8 cellular contexts compared by ENCODE assay signal in genomic region chr19:18682807-18683108, GRCh38. TPM values are rescaled to one million over a fixed set of nuclear protein-coding genes. Genes with fewer than 3 reads are reported as not detected.
DNase-seq lines count a peak whose midpoint lies in the region; ATAC-seq and TF ChIP-seq lines count a peak whose summit lies in the region.

No MANE protein-coding gene starts in this region.

- no peaks in the 10 kb centered on the region for H3K9me3 ChIP-seq in GM23248 (ENCODE audit: low read depth)
- no peaks in the 10 kb centered on the region for H3K9me3 ChIP-seq in SJSA1 (replicated peaks)
- no peaks in the 10 kb centered on the region for H3K9me3 ChIP-seq in fibroblast of lung (ENCODE audit: control insufficient read depth, insufficient read depth, low read depth, low read length)

- ATAC-seq in GM19395 (IDR thresholded peaks at IDR 0.05; ENCODE audit: unreplicated experiment): no peak
- no peak for ATAC-seq in GM18909 (IDR thresholded peaks at IDR 0.05; ENCODE audit: poor library complexity, unreplicated experiment)

- peaks cover 16% of the 10 kb centered on the region; the same call in 1 of the 2 replicates for H3F3A ChIP-seq in GM23248 (ENCODE audit: insufficient read depth)

- DNase-seq in GM23248 (no peak), SJSA1 (ENCODE audit: low read depth in 1 of 2, low spot score in 2 of 2) (no peak), fibroblast of lung (ENCODE audit: low read depth in 2 of 2) (no peak), retinal pigment epithelial cell (ENCODE audit: low read depth) (no peak), DMS 273 (lab: John Stamatoyannopoulos, UW; ENCODE audit: unreplicated experiment) (no peak), epidermal melanocyte (ENCODE audit: insufficient read length, low spot score) (no peak)

- H3K4me2 ChIP-seq in GM23248 (ENCODE audit: unreplicated experiment) (peak overlapping the region; percentile 82), fibroblast of lung (ENCODE audit: extremely low read depth, insufficient read depth, low read length) (peak overlapping the region; percentile 92)

- no peaks in the 10 kb centered on the region for H3K27me3 ChIP-seq in GM23248 (replicated peaks; ENCODE audit: insufficient read depth)
- no peaks in the 10 kb centered on the region for H3K27me3 ChIP-seq in SJSA1 (replicated peaks)
- H3K27me3 ChIP-seq in fibroblast of lung (ENCODE audit: control insufficient read depth, insufficient read depth, low read length): no peaks in the 10 kb centered on the region

- H3K27ac ChIP-seq in GM23248 (no peak overlapping the region), SJSA1 (no peak overlapping the region), fibroblast of lung (ENCODE audit: insufficient read depth, low read length) (no peak overlapping the region)

- peaks cover 22% of the 10 kb centered on the region for H3K79me2 ChIP-seq in GM23248 (ENCODE audit: insufficient read depth)
- H3K79me2 ChIP-seq in fibroblast of lung (ENCODE audit: control insufficient read depth, insufficient read depth, low read length): peaks cover 7% of the 10 kb centered on the region

- peak overlapping the region; percentile 79 for H2AFZ ChIP-seq in GM23248
- H2AFZ ChIP-seq in fibroblast of lung (ENCODE audit: low read length): peak overlapping the region; percentile 59

- H3K36me3 ChIP-seq in GM23248 (ENCODE audit: low read depth) (no peaks in the 10 kb centered on the region), SJSA1 (no peaks in the 10 kb centered on the region), fibroblast of lung (ENCODE audit: control insufficient read depth, insufficient read depth, low read length) (no peaks in the 10 kb centered on the region)

- H3K9me2 ChIP-seq in GM23248 (ENCODE audit: insufficient read depth): no peaks in the 10 kb centered on the region

- peak overlapping the region; percentile 70 for H3K4me3 ChIP-seq in GM23248
- H3K4me3 ChIP-seq in SJSA1: peak overlapping the region; percentile 62
- peak overlapping the region; percentile 55 to 62 (median 56) for H3K4me3 ChIP-seq in fibroblast of lung (replicated peaks in 1 of 4; ENCODE audit: control extremely low read depth in 1 of 4, insufficient read depth in 1 of 4, low read depth in 3 of 4, low read length in 4 of 4)
- peak overlapping the region; percentile 64 for H3K4me3 ChIP-seq in retinal pigment epithelial cell (ENCODE audit: low read length)

- H4K20me1 ChIP-seq in GM23248 (ENCODE audit: insufficient read depth): no peaks in the 10 kb centered on the region
- no peaks in the 10 kb centered on the region for H4K20me1 ChIP-seq in fibroblast of lung (ENCODE audit: control insufficient read depth, extremely low read depth, insufficient read depth, low read length)

- H3K4me1 ChIP-seq in GM23248 (ENCODE audit: insufficient read depth) (peaks cover 15% of the 10 kb centered on the region), SJSA1 (replicated peaks) (peaks cover 17% of the 10 kb centered on the region), fibroblast of lung (ENCODE audit: control insufficient read depth, extremely low read depth, insufficient read depth, low read length) (peaks cover 13% of the 10 kb centered on the region)

- WGBS in GM23248 (ENCODE audit: low coverage in 1 of 2, low lambda C conversion rate in 2 of 2, missing lambda C conversion rate in 2 of 2), 2 experiments: 55 to 65% methylated on average over 8 of the region's 8 CpGs

- H3K9ac ChIP-seq in GM23248 (peak overlapping the region; percentile 60; the same call in 1 of the 2 replicates), fibroblast of lung (ENCODE audit: insufficient read depth, low read length) (peak overlapping the region; percentile 67)

- in situ Hi-C loops in GM23248 (cut with MboI): no loop called here

- TF ChIP-seq CTCF in fibroblast of lung (conservative IDR thresholded peaks at IDR 0.05 in 1 of 2, IDR thresholded peaks at IDR 0.05 in 1 of 2; ENCODE audit: low read depth in 1 of 2, low read length in 2 of 2) (no peak), retinal pigment epithelial cell (conservative IDR thresholded peaks at IDR 0.05; ENCODE audit: low read depth, low read length) (no peak)

RNA-seq across cellular contexts. Expression of gene CRTC1, which starts 0.7 kb away (rescaled TPM):
- 1.2 and 1.4 TPM in 2 replicates for total RNA-seq in GM23248 (2014; rRNA removed; shearing (Covaris generic))
- polyA plus RNA-seq in GM23248 (2016; fragmentation: Nextera tagmentation; extraction: Ambion mirVana): 4.0 and 5.1 TPM in 2 replicates
- total RNA-seq in SJSA1 (2014; rRNA removed; shearing (Covaris generic)): 1.3 and 2.5 TPM in 2 replicates
- 2.0 and 2.1 TPM in 2 replicates for total RNA-seq in fibroblast of lung
- 1.2 and 2.2 TPM in 2 replicates for polyA plus RNA-seq in fibroblast of lung
- polyA plus RNA-seq in fibroblast of lung (2012): 6.5 and 8.6 TPM in 2 replicates
- polyA minus RNA-seq in fibroblast of lung (ENCODE audit: low replicate concordance): 3.1 and 4.5 TPM in 2 replicates

RNA-seq across cellular contexts. Expression of gene KLHL26, which starts 45.9 kb away (rescaled TPM):
- total RNA-seq in GM23248 (2014; rRNA removed; shearing (Covaris generic)): 5.7 and 6.4 TPM in 2 replicates
- 2.8 and 2.9 TPM in 2 replicates for polyA plus RNA-seq in GM23248 (2016; fragmentation: Nextera tagmentation; extraction: Ambion mirVana)
- 3.3 and 5.8 TPM in 2 replicates for total RNA-seq in SJSA1 (2014; rRNA removed; shearing (Covaris generic))
- 2.8 and 3.5 TPM in 2 replicates for total RNA-seq in fibroblast of lung
- polyA plus RNA-seq in fibroblast of lung: 1.4 and 1.9 TPM in 2 replicates
- polyA plus RNA-seq in fibroblast of lung (2012): 1.8 and 4.0 TPM in 2 replicates
- 2.7 and 5.1 TPM in 2 replicates for polyA minus RNA-seq in fibroblast of lung (ENCODE audit: low replicate concordance)
